In the genomic region with DNA sequence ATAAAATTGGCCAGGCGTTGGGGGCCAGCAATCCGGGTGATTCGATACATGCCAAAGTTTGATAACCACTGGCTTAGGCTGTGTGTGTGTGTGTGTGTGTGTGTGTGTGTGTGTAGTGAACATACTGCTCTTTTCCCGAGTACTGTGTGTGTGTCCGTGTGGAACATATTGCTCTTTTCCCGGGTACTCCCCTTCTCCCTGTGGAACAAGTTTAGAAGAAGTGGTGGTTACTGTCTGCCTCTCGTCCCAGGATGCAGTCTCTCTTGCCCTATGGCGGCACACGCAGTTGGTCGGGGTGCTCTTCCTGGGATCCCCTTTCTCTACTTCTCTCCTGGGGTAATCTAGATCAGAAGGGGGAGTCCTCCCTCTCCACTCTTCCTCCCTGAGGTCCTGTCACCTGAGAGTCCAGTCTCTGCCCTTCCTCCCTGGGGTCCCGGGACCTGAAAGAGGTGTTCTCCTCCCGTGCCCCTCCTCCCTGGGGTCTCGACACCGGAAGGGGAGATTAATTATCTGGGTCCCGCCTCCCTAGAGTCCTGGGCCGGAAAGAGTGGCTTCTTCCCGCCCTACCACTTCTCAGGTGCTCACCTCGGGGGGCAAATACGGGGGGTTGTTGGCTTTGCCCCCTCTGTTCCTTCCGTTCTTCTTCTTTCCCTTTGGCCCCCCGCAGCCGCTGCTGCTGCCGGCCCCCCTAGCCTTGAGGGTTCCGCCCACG, we compare ENCODE assay signal across 8 cellular contexts. TPM values are rescaled to one million over a fixed set of nuclear protein-coding genes. Genes with fewer than 3 reads are reported as not detected.
A peak's percentile ranks its signal among the peaks of the same experiment; 100 is the strongest.
DNase-seq lines count a peak whose midpoint lies in the region; ATAC-seq and TF ChIP-seq lines count a peak whose summit lies in the region.

No MANE protein-coding gene starts in this region.

- in situ Hi-C loops in transverse colon (cut with MboI; ENCODE audit: low pct_ligation_motif_present in 1 of 4, low pct_unique_long_range_greater_than_20kb in 1 of 4, low sequenced_read_pairs in 3 of 4), result no loop called here

- H3K27me3 Mint-ChIP-seq in activated T-helper 17 cell treated with anti-CD3 and anti-CD28 coated beads, Interleukin-2, amount 50 U/mL, for 72 hours, result no peaks in the 10 kb centered on the region

- no peak for TF ChIP-seq CTCF in OCI-LY3 (IDR thresholded peaks at IDR 0.05; ENCODE audit: low read depth, low read length)
- no peak for TF ChIP-seq CTCF in neural cell (IDR thresholded peaks at IDR 0.05; ENCODE audit: poor library complexity, severe bottlenecking)
- no peak for TF ChIP-seq CTCF in transverse colon (IDR thresholded peaks at IDR 0.05)

- H3K9me3 Mint-ChIP-seq in activated T-helper 17 cell treated with anti-CD3 and anti-CD28 coated beads, Interleukin-2, amount 50 U/mL, for 72 hours, result no peaks in the 10 kb centered on the region

- H3K27ac ChIP-seq in OCI-LY3 (ENCODE audit: low read length), result peak overlapping the region; percentile 66
- H3K27ac ChIP-seq in neural cell (ENCODE audit: low read length), result peak overlapping the region; percentile 55
- H3K27ac ChIP-seq in transverse colon, result peak overlapping the region; percentile 97 to 100 (median 100)

- H3K9ac ChIP-seq in ES-I3 (ENCODE audit: low read depth, low read length) (peak overlapping the region; percentile 91), OCI-LY3 (ENCODE audit: low read length) (peak overlapping the region; percentile 77), neural cell (ENCODE audit: low read length) (peak overlapping the region; percentile 86)

- H3K9me3 ChIP-seq in ES-I3 (ENCODE audit: control insufficient read depth, insufficient read depth, low read length) (no peaks in the 10 kb centered on the region), OCI-LY3 (ENCODE audit: insufficient read depth, low read length) (no peaks in the 10 kb centered on the region), neural cell (ENCODE audit: low read length) (no peaks in the 10 kb centered on the region), transverse colon (no peaks in the 10 kb centered on the region)

- H3K79me2 ChIP-seq in OCI-LY3 (ENCODE audit: low read length) (peaks cover 21% of the 10 kb centered on the region), neural cell (replicated peaks; ENCODE audit: insufficient read depth, low read length) (peaks cover 9% of the 10 kb centered on the region)

- TF ChIP-seq POLR2A in transverse colon (IDR thresholded peaks at IDR 0.05), result no peak

- 0 to 3% methylated on average over 5 to 25 of the region's 25 CpGs for WGBS in transverse colon (ENCODE audit: low coverage in 1 of 2), 2 donors

- H3F3A ChIP-seq in neural cell (ENCODE audit: insufficient read depth, low read length, poor library complexity, severe bottlenecking), result no peaks in the 10 kb centered on the region

- H3K27me3 ChIP-seq in OCI-LY3 (ENCODE audit: low read depth, low read length) (no peaks in the 10 kb centered on the region), neural cell (ENCODE audit: insufficient read depth, low read depth, low read length) (no peaks in the 10 kb centered on the region), transverse colon (no peaks in the 10 kb centered on the region)

- no peaks in the 10 kb centered on the region for H3K9me2 ChIP-seq in neural cell (ENCODE audit: insufficient read depth, low read length)

- H2AFZ ChIP-seq in OCI-LY3 (ENCODE audit: low read depth, low read length), result no peak overlapping the region; the same call in 1 of the 2 replicates
- H2AFZ ChIP-seq in neural cell (ENCODE audit: low read depth, low read length), result no peak overlapping the region

- peaks cover 51% of the 10 kb centered on the region for H3K36me3 Mint-ChIP-seq in activated T-helper 17 cell treated with anti-CD3 and anti-CD28 coated beads, Interleukin-2, amount 50 U/mL, for 72 hours (ENCODE audit: low read depth)

- H3K4me3 ChIP-seq in OCI-LY3 (ENCODE audit: low read length), result peak overlapping the region; percentile 81
- H3K4me3 ChIP-seq in neural cell (ENCODE audit: low read length), result peak overlapping the region; percentile 82
- H3K4me3 ChIP-seq in transverse colon, result peak overlapping the region; percentile 92 to 99 (median 98)

- peaks cover 27% of the 10 kb centered on the region for H3K4me1 Mint-ChIP-seq in activated T-helper 17 cell treated with anti-CD3 and anti-CD28 coated beads, Interleukin-2, amount 50 U/mL, for 72 hours

- TF ChIP-seq EP300 in neural cell (conservative IDR thresholded peaks at IDR 0.05; ENCODE audit: poor library complexity, severe bottlenecking), result no peak
- TF ChIP-seq EP300 in transverse colon (IDR thresholded peaks at IDR 0.05; ENCODE audit: low read depth), result no peak

- H3K4me1 ChIP-seq in ES-I3 (ENCODE audit: insufficient read depth, low read length), result peaks cover 5% of the 10 kb centered on the region; the same call in 1 of the 2 replicates
- H3K4me1 ChIP-seq in OCI-LY3 (ENCODE audit: low read length), result peaks cover 17% of the 10 kb centered on the region
- peaks cover 10 to 29% (median 22%) of the 10 kb centered on the region in 4 donors for H3K4me1 ChIP-seq in transverse colon

- peak overlapping the region; percentile 59 for H3K4me2 ChIP-seq in OCI-LY3 (ENCODE audit: low read length)
- H3K4me2 ChIP-seq in neural cell (ENCODE audit: low read length), result peak overlapping the region; percentile 95

- DNase-seq in fibroblast of the conjunctiva (ENCODE audit: low read depth), result peak; percentile 29
- DNase-seq in transverse colon, result peak; percentile 62

- no peak for TF ChIP-seq RAD21 in neural cell (conservative IDR thresholded peaks at IDR 0.05)

- intact Hi-C loops in transverse colon (cut with DNase I; ENCODE audit: low total_unique reads), result no loop called here

- H3K4me3 Mint-ChIP-seq in activated T-helper 17 cell treated with anti-CD3 and anti-CD28 coated beads, Interleukin-2, amount 50 U/mL, for 72 hours, result peak overlapping the region; percentile 97

- H3K36me3 ChIP-seq in ES-I3 (ENCODE audit: insufficient read depth, low read length), result peaks cover 16% of the 10 kb centered on the region
- H3K36me3 ChIP-seq in OCI-LY3 (replicated peaks; ENCODE audit: low read depth, low read length), result peaks cover 38% of the 10 kb centered on the region
- no peaks in the 10 kb centered on the region for H3K36me3 ChIP-seq in neural cell (ENCODE audit: insufficient read depth, low read length)
- peaks cover 0 to 20% (median 0%) of the 10 kb centered on the region in 4 donors for H3K36me3 ChIP-seq in transverse colon

- H4K20me1 ChIP-seq in OCI-LY3 (ENCODE audit: insufficient read depth, low read length) (no peaks in the 10 kb centered on the region), neural cell (ENCODE audit: insufficient read depth) (no peaks in the 10 kb centered on the region)

- H3K27ac Mint-ChIP-seq in activated T-helper 17 cell treated with anti-CD3 and anti-CD28 coated beads, Interleukin-2, amount 50 U/mL, for 72 hours, result peak overlapping the region; percentile 97

- ATAC-seq in HG02852 (IDR thresholded peaks at IDR 0.05; ENCODE audit: unreplicated experiment) (peak; percentile 20), HG03469 (IDR thresholded peaks at IDR 0.05; ENCODE audit: unreplicated experiment) (no peak)
- peak; percentile 13 for ATAC-seq in activated T-helper 17 cell treated with anti-CD3 and anti-CD28 coated beads, Interleukin-2, amount 50 U/mL, for 72 hours (replicated peaks)

TF ChIP-seq in neural cell, 6 proteins besides CTCF, POLR2A, EP300 and RAD21:
- no peak for TF ChIP-seq POLR2AphosphoS5 (IDR thresholded peaks at IDR 0.05)
- TF ChIP-seq SMC3 (conservative IDR thresholded peaks at IDR 0.05; ENCODE audit: poor library complexity), result no peak
- peak; percentile 11 for TF ChIP-seq MXI1 (conservative IDR thresholded peaks at IDR 0.05; ENCODE audit: poor library complexity, severe bottlenecking)

RNA-seq across cellular contexts. Expression of a gene that starts 0.5 kb away (rescaled TPM):
- total RNA-seq in activated T-helper 17 cell treated with anti-CD3 and anti-CD28 coated beads, Interleukin-2, amount 50 U/mL, for 72 hours, result 10 to 100 TPM; 64.2 to 67.3 TPM
- 103 and 117 TPM in 2 replicates for polyA plus RNA-seq in neural cell
- 50.9 and 51.4 TPM in 2 replicates for polyA minus RNA-seq in neural cell
- 100 to 1,000 TPM in 1 of 4 donors, 10 to 100 TPM in 3; 83.7 to 115 (median 86.8) TPM for total RNA-seq in transverse colon

RNA-seq across cellular contexts. Expression of a gene that starts 7.1 kb away (rescaled TPM):
- 10 to 100 TPM; 44.4 to 44.7 TPM for total RNA-seq in activated T-helper 17 cell treated with anti-CD3 and anti-CD28 coated beads, Interleukin-2, amount 50 U/mL, for 72 hours
- 43.2 and 64.2 TPM in 2 replicates for polyA plus RNA-seq in neural cell
- polyA minus RNA-seq in neural cell, result 54.2 and 54.3 TPM in 2 replicates
- 10 to 100 TPM in 3 of 4 donors, 1 to 10 TPM in 1; 10.0 to 61.0 (median 42.4) TPM for total RNA-seq in transverse colon

RNA-seq across cellular contexts. Expression of a gene that starts 16.3 kb away (rescaled TPM):
- total RNA-seq in activated T-helper 17 cell treated with anti-CD3 and anti-CD28 coated beads, Interleukin-2, amount 50 U/mL, for 72 hours, result under 1 TPM; 0.09 to 0.66 TPM
- polyA plus RNA-seq in neural cell, result 0.88 and 1.8 TPM in 2 replicates
- polyA minus RNA-seq in neural cell, result 0.49 and 0.69 TPM in 2 replicates
- total RNA-seq in transverse colon, result not detected

RNA-seq across cellular contexts. Expression of a gene that starts 52.6 kb away (rescaled TPM):
- 10 to 100 TPM; 55.5 to 67.8 TPM for total RNA-seq in activated T-helper 17 cell treated with anti-CD3 and anti-CD28 coated beads, Interleukin-2, amount 50 U/mL, for 72 hours
- 6.5 and 9.1 TPM in 2 replicates for polyA plus RNA-seq in neural cell
- polyA minus RNA-seq in neural cell, result 14.6 and 15.4 TPM in 2 replicates
- total RNA-seq in transverse colon, result 10 to 100 TPM in 1 of 4 donors, 1 to 10 TPM in 3; 2.2 to 10.6 (median 7.0) TPM

RNA-seq across cellular contexts. Expression of a gene that starts 52.7 kb away (rescaled TPM):
- total RNA-seq in activated T-helper 17 cell treated with anti-CD3 and anti-CD28 coated beads, Interleukin-2, amount 50 U/mL, for 72 hours, result 100 to 1,000 TPM in 1 of 2 donors, 10 to 100 TPM in 1; 67.3 to 109 TPM
- polyA plus RNA-seq in neural cell, result 28.5 and 36.0 TPM in 2 replicates
- 50.1 and 52.3 TPM in 2 replicates for polyA minus RNA-seq in neural cell
- total RNA-seq in transverse colon, result 10 to 100 TPM; 11.3 to 25.1 (median 17.6) TPM
